1 cellular context compared by ENCODE assay signal in the genomic region with DNA sequence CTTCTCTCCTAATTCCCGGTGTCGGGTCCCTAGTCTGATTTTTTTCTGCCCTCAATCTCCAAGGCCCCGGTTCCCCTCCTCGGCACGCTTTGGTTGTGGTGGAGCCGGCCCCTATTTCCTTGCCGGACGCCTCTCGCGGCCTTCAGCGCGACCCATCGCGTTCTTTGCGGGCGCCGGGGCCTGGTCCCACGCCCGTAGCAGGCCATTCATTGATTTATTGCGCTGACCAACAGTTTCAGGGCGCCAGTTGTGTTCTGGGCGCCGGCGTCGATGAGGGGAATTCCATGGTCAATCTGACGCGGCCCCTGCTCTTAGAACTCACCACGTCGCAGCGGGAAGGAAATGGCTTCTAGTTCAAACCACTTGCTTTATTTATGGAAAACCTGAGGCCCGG.
TF ChIP-seq lines count a peak whose summit lies in the region.

No MANE protein-coding gene starts in this region.

TF ChIP-seq in K562, 482 proteins besides CTCF, POLR2A, EP300 and RAD21 (continued from another document):
- 0 out of 4 replicates have a peak, but pooled peaks of 1 of the 2 experiments have one; percentile 6 for TF ChIP-seq ZMIZ1 (IDR thresholded peaks at IDR 0.05; ENCODE audit: low read depth in 2 of 2, low read length in 2 of 2)
- no peak for TF ChIP-seq CEBPB (tag; IDR thresholded peaks at IDR 0.05)
- TF ChIP-seq MTA1 (IDR thresholded peaks at IDR 0.05; ENCODE audit: borderline replicate concordance): no peak
- TF ChIP-seq ETV5 (CRISPR knock-in tag; IDR thresholded peaks at IDR 0.05; ENCODE audit: low read depth): no peak
- no peak for TF ChIP-seq PTBP1 (IDR thresholded peaks at IDR 0.05; ENCODE audit: low read depth, low read length)
- TF ChIP-seq PCBP1 (IDR thresholded peaks at IDR 0.05; ENCODE audit: low read depth, low read length, poor library complexity, severe bottlenecking): no peak
- no peak for TF ChIP-seq MYBL2 (IDR thresholded peaks at IDR 0.05; ENCODE audit: low read depth)
- TF ChIP-seq MYBL2 (CRISPR knock-in tag; IDR thresholded peaks at IDR 0.05; ENCODE audit: borderline replicate concordance): no peak
- TF ChIP-seq NR2C2 (CRISPR knock-in tag; IDR thresholded peaks at IDR 0.05): no peak
- TF ChIP-seq NR2C2 (tag; IDR thresholded peaks at IDR 0.05): peak; percentile 85; the same call in 1 of the 2 replicates
- TF ChIP-seq ZNF175 (CRISPR knock-in tag; IDR thresholded peaks at IDR 0.05; ENCODE audit: low read depth): no peak
- TF ChIP-seq U2AF1 (optimal IDR thresholded peaks at IDR 0.05; ENCODE audit: low read depth, low read length): no peak
- TF ChIP-seq ZNF41 (CRISPR knock-in tag; conservative IDR thresholded peaks at IDR 0.05): no peak
- TF ChIP-seq HMGXB4 (CRISPR knock-in tag; IDR thresholded peaks at IDR 0.05): no peak
- TF ChIP-seq CHD1 (IDR thresholded peaks at IDR 0.05; ENCODE audit: low read length): peak; percentile 11
- TF ChIP-seq, protein P1, sequence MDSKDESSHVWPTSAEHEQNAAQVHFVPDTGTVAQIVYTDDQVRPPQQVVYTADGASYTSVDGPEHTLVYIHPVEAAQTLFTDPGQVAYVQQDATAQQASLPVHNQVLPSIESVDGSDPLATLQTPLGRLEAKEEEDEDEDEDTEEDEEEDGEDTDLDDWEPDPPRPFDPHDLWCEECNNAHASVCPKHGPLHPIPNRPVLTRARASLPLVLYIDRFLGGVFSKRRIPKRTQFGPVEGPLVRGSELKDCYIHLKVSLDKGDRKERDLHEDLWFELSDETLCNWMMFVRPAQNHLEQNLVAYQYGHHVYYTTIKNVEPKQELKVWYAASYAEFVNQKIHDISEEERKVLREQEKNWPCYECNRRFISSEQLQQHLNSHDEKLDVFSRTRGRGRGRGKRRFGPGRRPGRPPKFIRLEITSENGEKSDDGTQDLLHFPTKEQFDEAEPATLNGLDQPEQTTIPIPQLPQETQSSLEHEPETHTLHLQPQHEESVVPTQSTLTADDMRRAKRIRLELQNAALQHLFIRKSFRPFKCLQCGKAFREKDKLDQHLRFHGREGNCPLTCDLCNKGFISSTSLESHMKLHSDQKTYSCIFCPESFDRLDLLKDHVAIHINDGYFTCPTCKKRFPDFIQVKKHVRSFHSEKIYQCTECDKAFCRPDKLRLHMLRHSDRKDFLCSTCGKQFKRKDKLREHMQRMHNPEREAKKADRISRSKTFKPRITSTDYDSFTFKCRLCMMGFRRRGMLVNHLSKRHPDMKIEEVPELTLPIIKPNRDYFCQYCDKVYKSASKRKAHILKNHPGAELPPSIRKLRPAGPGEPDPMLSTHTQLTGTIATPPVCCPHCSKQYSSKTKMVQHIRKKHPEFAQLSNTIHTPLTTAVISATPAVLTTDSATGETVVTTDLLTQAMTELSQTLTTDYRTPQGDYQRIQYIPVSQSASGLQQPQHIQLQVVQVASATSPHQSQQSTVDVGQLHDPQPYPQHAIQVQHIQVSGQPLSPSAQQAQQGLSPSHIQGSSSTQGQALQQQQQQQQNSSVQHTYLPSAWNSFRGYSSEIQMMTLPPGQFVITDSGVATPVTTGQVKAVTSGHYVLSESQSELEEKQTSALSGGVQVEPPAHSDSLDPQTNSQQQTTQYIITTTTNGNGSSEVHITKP (IDR thresholded peaks at IDR 0.05; ENCODE audit: partially characterized antibody): no peak
- no peak for TF ChIP-seq CBX3 (IDR thresholded peaks at IDR 0.05; ENCODE audit: borderline replicate concordance in 1 of 2, low read length in 2 of 2)
- TF ChIP-seq KLF6 (CRISPR knock-in tag; IDR thresholded peaks at IDR 0.05; ENCODE audit: borderline replicate concordance): no peak
- no peak for TF ChIP-seq RFX1 (IDR thresholded peaks at IDR 0.05)
- peak; percentile 78 for TF ChIP-seq POLR2G (IDR thresholded peaks at IDR 0.05; ENCODE audit: low read depth, low read length)
- TF ChIP-seq FOXM1 (IDR thresholded peaks at IDR 0.05; ENCODE audit: low read depth): no peak
- TF ChIP-seq FOXM1 (CRISPR knock-in tag; IDR thresholded peaks at IDR 0.05; ENCODE audit: low read depth): no peak
- no peak for TF ChIP-seq SLC30A9 (CRISPR knock-in tag; IDR thresholded peaks at IDR 0.05)
- no peak for TF ChIP-seq ESRRB (CRISPR knock-in tag; IDR thresholded peaks at IDR 0.05; ENCODE audit: borderline replicate concordance)
- no peak for TF ChIP-seq FOXK1 (CRISPR knock-in tag; IDR thresholded peaks at IDR 0.05; ENCODE audit: borderline replicate concordance)
- no peak for TF ChIP-seq PCBP2 (IDR thresholded peaks at IDR 0.05; ENCODE audit: low read depth, low read length, poor library complexity, severe bottlenecking)
